Comparison of ENCODE assay signal across 9 cellular contexts in genomic region chr17:17740627-17741237, GRCh38. TPM values are rescaled to one million over a fixed set of nuclear protein-coding genes. Genes with fewer than 3 reads are reported as not detected.
DNase-seq lines count a peak whose midpoint lies in the region; ATAC-seq and TF ChIP-seq lines count a peak whose summit lies in the region.
"Had no signal": no experiment of that assay in that cellular context is flagged by ENCODE, and none has a peak within 500 bp of the region (broad histone marks: within the 10 kb centered on the region; RNA-seq: fewer than 3 reads in every experiment).

No MANE protein-coding gene starts in this region.

- no peak for TF ChIP-seq RAD21 in neural cell (conservative IDR thresholded peaks at IDR 0.05)

- H3K4me1 ChIP-seq in mammary epithelial cell (ENCODE audit: insufficient read depth, low read length) (peaks cover 55% of the 10 kb centered on the region), left ventricle myocardium inferior (peaks cover 83% of the 10 kb centered on the region)

- TF ChIP-seq CTCF in mammary epithelial cell (conservative IDR thresholded peaks at IDR 0.05 in 1 of 2, IDR thresholded peaks at IDR 0.05 in 1 of 2; ENCODE audit: extremely low read depth in 1 of 2, insufficient read depth in 1 of 2, low read depth in 1 of 2, low read length in 2 of 2) = no peak
- TF ChIP-seq CTCF in neural cell (IDR thresholded peaks at IDR 0.05; ENCODE audit: poor library complexity, severe bottlenecking) = no peak
- no peak for TF ChIP-seq CTCF in left ventricle myocardium inferior (IDR thresholded peaks at IDR 0.05; ENCODE audit: borderline replicate concordance)

- H3K4me3 ChIP-seq in mammary epithelial cell (replicated peaks in 1 of 3; ENCODE audit: insufficient read depth in 1 of 3, low read depth in 2 of 3, low read length in 3 of 3) (peak overlapping the region; percentile 6 to 30 (median 21)), neural cell (ENCODE audit: low read length) (peak overlapping the region; percentile 57), left ventricle myocardium inferior (no peak overlapping the region)

- no peak overlapping the region for H3K27ac Mint-ChIP-seq in activated CD8-positive, alpha-beta memory T cell treated with anti-CD3 and anti-CD28 coated beads, Interleukin-2, amount 10 ng/mL, durations not matched to agents 7 days and 5 days

- H3F3A ChIP-seq in neural cell (ENCODE audit: insufficient read depth, low read length, poor library complexity, severe bottlenecking) = no peaks in the 10 kb centered on the region

- intact Hi-C loops in mammary epithelial cell (cut with micrococcal nuclease) = loop anchor here (1.0 to 2.0 kb wide), 2 partner anchors 34 to 56 kb away; no protein-coding TSS in a partner anchor
- intact Hi-C loops in left ventricle myocardium inferior (cut with micrococcal nuclease) = no loop called here

- H3K4me1 Mint-ChIP-seq in activated CD8-positive, alpha-beta memory T cell treated with anti-CD3 and anti-CD28 coated beads, Interleukin-2, amount 10 ng/mL, durations not matched to agents 7 days and 5 days = peaks cover 8% of the 10 kb centered on the region

- CTCF ChIA-PET in activated CD8-positive, alpha-beta memory T cell treated with anti-CD3 and anti-CD28 coated beads, Interleukin-2, amount 10 ng/mL, durations not matched to agents 7 days and 5 days (lab: Charles Lee) = interaction anchor here (1.2 to 1.8 kb wide), 2 partner anchors 9 to 72 kb away, joined by 4 read pairs; no protein-coding TSS in a partner anchor
- CTCF ChIA-PET in mammary epithelial cell (lab: Charles Lee; ENCODE audit: low non-redundant PET) = no interaction called here

- H3K9ac ChIP-seq in mammary epithelial cell (ENCODE audit: insufficient read depth, low read length) (peak overlapping the region; percentile 65), neural cell (ENCODE audit: low read length) (peak overlapping the region; percentile 73)
- H3K9ac ChIP-seq: KMS-11 had no signal

- no peaks in the 10 kb centered on the region for H3K9me2 ChIP-seq in neural cell (ENCODE audit: insufficient read depth, low read length)

- 18% methylated on average over 3 of the region's 24 CpGs for WGBS in mammary epithelial cell (ENCODE audit: low coverage, missing lambda C conversion rate)

- BruUV-seq in mammary epithelial cell (replicated peaks; lab: Mats Ljungman, UMichigan) = no TSS peak

- no peak overlapping the region for H3K4me3 Mint-ChIP-seq in activated CD8-positive, alpha-beta memory T cell treated with anti-CD3 and anti-CD28 coated beads, Interleukin-2, amount 10 ng/mL, durations not matched to agents 7 days and 5 days

- H2AFZ ChIP-seq in mammary epithelial cell (ENCODE audit: low read depth, low read length) (peak overlapping the region; percentile 51), neural cell (ENCODE audit: low read depth, low read length) (no peak overlapping the region)

- H3K27ac ChIP-seq in mammary epithelial cell (ENCODE audit: insufficient read depth, low read depth, low read length) = peak overlapping the region; percentile 82
- peak overlapping the region; percentile 90 for H3K27ac ChIP-seq in neural cell (ENCODE audit: low read length)
- no peak overlapping the region for H3K27ac ChIP-seq in left ventricle myocardium inferior (replicated peaks)
- H3K27ac ChIP-seq: KMS-11 had no signal

- H3K27me3 ChIP-seq in mammary epithelial cell (ENCODE audit: insufficient read depth, low read length) (no peaks in the 10 kb centered on the region), neural cell (ENCODE audit: insufficient read depth, low read depth, low read length) (no peaks in the 10 kb centered on the region), left ventricle myocardium inferior (ENCODE audit: low read depth) (no peaks in the 10 kb centered on the region)

- H3K9me3 ChIP-seq in mammary epithelial cell (replicated peaks; ENCODE audit: insufficient read depth, low read length) = no peaks in the 10 kb centered on the region
- no peaks in the 10 kb centered on the region for H3K9me3 ChIP-seq in neural cell (ENCODE audit: low read length)
- H3K9me3 ChIP-seq in left ventricle myocardium inferior (replicated peaks) = no peaks in the 10 kb centered on the region

- peak; percentile 35 for ATAC-seq in activated CD8-positive, alpha-beta memory T cell treated with anti-CD3 and anti-CD28 coated beads, Interleukin-2, amount 10 ng/mL, durations not matched to agents 7 days and 5 days

- peak overlapping the region; percentile 69 for H3K4me2 ChIP-seq in mammary epithelial cell (ENCODE audit: insufficient read depth, low read depth, low read length)
- H3K4me2 ChIP-seq in neural cell (ENCODE audit: low read length) = peak overlapping the region; percentile 76
- H3K4me2 ChIP-seq: KMS-11 had no signal

- H3K36me3 ChIP-seq in mammary epithelial cell (ENCODE audit: insufficient read depth, low read length) = no peaks in the 10 kb centered on the region
- no peaks in the 10 kb centered on the region for H3K36me3 ChIP-seq in neural cell (ENCODE audit: insufficient read depth, low read length)
- H3K36me3 ChIP-seq in left ventricle myocardium inferior = no peaks in the 10 kb centered on the region

- no peak for DNase-seq in activated CD8-positive, alpha-beta memory T cell treated with anti-CD3 and anti-CD28 coated beads, Interleukin-2, amount 10 ng/mL, durations not matched to agents 7 days and 5 days
- no peak for DNase-seq in activated CD8-positive, alpha-beta memory T cell treated with anti-CD3 and anti-CD28 coated beads, Interleukin-2, amount 50 U/mL, for 48 hours
- DNase-seq in mammary epithelial cell = peak; percentile 61
- peak; percentile 75 for DNase-seq in ureter (ENCODE audit: low spot score)
- DNase-seq in left ventricle myocardium inferior = no peak
- no peak for DNase-seq in germinal center (ENCODE audit: low spot score)
- DNase-seq in NCI-H526 (lab: John Stamatoyannopoulos, UW) = no peak

- in situ Hi-C loops in mammary epithelial cell (cut with MboI; ENCODE audit: low sequenced_read_pairs in 2 of 2) = no loop called here

- H3K27me3 Mint-ChIP-seq in activated CD8-positive, alpha-beta memory T cell treated with anti-CD3 and anti-CD28 coated beads, Interleukin-2, amount 10 ng/mL, durations not matched to agents 7 days and 5 days = no peaks in the 10 kb centered on the region

- H3K79me2 ChIP-seq in mammary epithelial cell (ENCODE audit: insufficient read depth, low read length) (peaks cover 95% of the 10 kb centered on the region), neural cell (replicated peaks; ENCODE audit: insufficient read depth, low read length) (peaks cover 93% of the 10 kb centered on the region)

- H3K36me3 Mint-ChIP-seq in activated CD8-positive, alpha-beta memory T cell treated with anti-CD3 and anti-CD28 coated beads, Interleukin-2, amount 10 ng/mL, durations not matched to agents 7 days and 5 days = no peaks in the 10 kb centered on the region

- TF ChIP-seq EP300 in neural cell (conservative IDR thresholded peaks at IDR 0.05; ENCODE audit: poor library complexity, severe bottlenecking) = no peak

- H4K20me1 ChIP-seq in mammary epithelial cell (ENCODE audit: insufficient read depth, low read length) (no peaks in the 10 kb centered on the region), neural cell (ENCODE audit: insufficient read depth) (peaks cover 12% of the 10 kb centered on the region)

- dilution Hi-C loops in mammary epithelial cell (cut with HindIII; ENCODE audit: low sequenced_read_pairs) = no loop called here

- no peaks in the 10 kb centered on the region for H3K9me3 Mint-ChIP-seq in activated CD8-positive, alpha-beta memory T cell treated with anti-CD3 and anti-CD28 coated beads, Interleukin-2, amount 10 ng/mL, durations not matched to agents 7 days and 5 days (ENCODE audit: low read depth)

TF ChIP-seq in neural cell, 6 proteins besides CTCF, POLR2A, EP300 and RAD21:
- TF ChIP-seq POLR2AphosphoS5 (IDR thresholded peaks at IDR 0.05) (peak; percentile 7), EZH2 (IDR thresholded peaks at IDR 0.05; ENCODE audit: borderline replicate concordance, insufficient read depth, low read length, poor library complexity, severe bottlenecking) (no peak)

RNA-seq across cellular contexts. Expression of gene RAI1, which starts 59.5 kb away (rescaled TPM):
- 10 to 100 TPM; 17.4 to 24.4 TPM for total RNA-seq in activated CD8-positive, alpha-beta memory T cell treated with anti-CD3 and anti-CD28 coated beads, Interleukin-2, amount 10 ng/mL, durations not matched to agents 7 days and 5 days
- total RNA-seq in mammary epithelial cell = 10 to 100 TPM; 23.8 to 41.9 TPM
- 4.9 TPM for polyA plus RNA-seq in mammary epithelial cell
- 8.5 TPM for polyA minus RNA-seq in mammary epithelial cell
- polyA plus RNA-seq in neural cell = 16.9 and 21.0 TPM in 2 replicates
- polyA minus RNA-seq in neural cell = 54.1 and 59.6 TPM in 2 replicates
- 117 TPM for total RNA-seq in ureter
- 22.5 TPM for total RNA-seq in left ventricle myocardium inferior

Comparison
In these comparisons a context has a peak if more than half of its experiments do, and no peak if none do; other contexts are left out.
1. DNase-seq: peak in mammary epithelial cell (single experiment) and ureter (single experiment); none in activated CD8-positive, alpha-beta memory T cell treated with anti-CD3 and anti-CD28 coated beads, Interleukin-2, amount 10 ng/mL, durations not matched to agents 7 days and 5 days (single experiment), activated CD8-positive, alpha-beta memory T cell treated with anti-CD3 and anti-CD28 coated beads, Interleukin-2, amount 50 U/mL, for 48 hours (single experiment), left ventricle myocardium inferior (single experiment), germinal center (single experiment) and NCI-H526 (0 of 2).